In genomic region chr4:8067945-8068894, GRCh38 we compare ENCODE assay signal across 23 cellular contexts.
DNase-seq lines count a peak whose midpoint lies in the region; ATAC-seq and TF ChIP-seq lines count a peak whose summit lies in the region.
"Had no signal": no experiment of that assay in that cellular context is flagged by ENCODE, and none has a peak within 500 bp of the region (broad histone marks: within the 10 kb centered on the region; RNA-seq: fewer than 3 reads in every experiment).

No MANE protein-coding gene starts in this region.

- peaks cover 6 to 11% of the 10 kb centered on the region in 2 donors for H3K27me3 Mint-ChIP-seq in natural killer cell treated with Interleukin-12 subunit alpha and Interleukin-12 subunit beta and Interleukin-15 and Interleukin-18, amount 100 ng/mL, for 72 hours
- H3K27me3 Mint-ChIP-seq in natural killer cell (ENCODE audit: low read depth in 2 of 2) (peaks cover 0 to 14% of the 10 kb centered on the region in 2 donors), T-cell (peaks cover 4 to 8% of the 10 kb centered on the region in 2 donors)
- H3K27me3 Mint-ChIP-seq: CD4-positive, alpha-beta T cell had no signal

- no peak overlapping the region for H3K27ac ChIP-seq in osteoblast (ENCODE audit: low read depth, low read length)
- H3K27ac ChIP-seq: Peyer's patch, SJSA1 had no signal

- TF ChIP-seq CTCF in natural killer cell (IDR thresholded peaks at IDR 0.05) (no peak), osteoblast (IDR thresholded peaks at IDR 0.05; ENCODE audit: extremely low read depth, low read depth, low read length) (no peak)

- no peaks in the 10 kb centered on the region for H3K4me1 Mint-ChIP-seq in natural killer cell treated with Interleukin-12 subunit alpha and Interleukin-12 subunit beta and Interleukin-15 and Interleukin-18, amount 100 ng/mL, for 72 hours (ENCODE audit: low read depth in 2 of 2)
- no peaks in the 10 kb centered on the region for H3K4me1 Mint-ChIP-seq in natural killer cell
- no peaks in the 10 kb centered on the region for H3K4me1 Mint-ChIP-seq in T-cell
- H3K4me1 Mint-ChIP-seq: B cell had no signal

- DNase-seq in natural killer cell treated with Interleukin-12 subunit alpha and Interleukin-12 subunit beta and Interleukin-15 and Interleukin-18, amount 100 ng/mL, for 72 hours (ENCODE audit: low spot score) = peak; percentile 32
- DNase-seq in natural killer cell (no peak), left ventricle myocardium superior (no peak), osteoblast (ENCODE audit: insufficient read length, low spot score, missing footprints) (peak; percentile 64), T-cell (no peak), H4 (ENCODE audit: low spot score) (no peak)
- no peak for DNase-seq in activated T-cell treated with anti-CD3 and anti-CD28 coated beads, Interleukin-2, amount 50 U/mL, for 1 hour
- DNase-seq: CD4-positive, alpha-beta T cell; COR-L47; DMS79 treated with DMSO at 0.1 percent for 48 hours; NCI-H1105; NCI-H146; NCI-H2029; NCI-H226; NCI-H510A treated with DMSO at 0.1 percent for 48 hours; NCI-H774; NK-92 treated with Interleukin-12 subunit alpha and Interleukin-12 subunit beta, amount 100 ng/mL, for 24 hours; Peyer's patch had no signal

- H3K4me1 ChIP-seq in osteoblast (ENCODE audit: insufficient read depth, low read length) = no peaks in the 10 kb centered on the region
- H3K4me1 ChIP-seq: Peyer's patch, SJSA1 had no signal

- H4K20me1 ChIP-seq in osteoblast (ENCODE audit: insufficient read depth, low read length) = no peaks in the 10 kb centered on the region

- H3K4me2 ChIP-seq in osteoblast (ENCODE audit: insufficient read depth, low read length) = no peak overlapping the region
- H3K4me2 ChIP-seq: GM23338 had no signal

- H3K79me2 ChIP-seq in osteoblast (ENCODE audit: insufficient read depth, low read length) = no peaks in the 10 kb centered on the region

- peaks cover 4% of the 10 kb centered on the region for H3K9me3 Mint-ChIP-seq in natural killer cell treated with Interleukin-12 subunit alpha and Interleukin-12 subunit beta and Interleukin-15 and Interleukin-18, amount 100 ng/mL, for 72 hours
- H3K9me3 Mint-ChIP-seq in natural killer cell (peaks cover 4 to 5% of the 10 kb centered on the region in 2 donors), T-cell (peaks cover 9 to 21% (median 19%) of the 10 kb centered on the region in 3 donors)

- peaks cover 41% of the 10 kb centered on the region for H3K27me3 ChIP-seq in osteoblast (ENCODE audit: insufficient read depth, low read length)
- H3K27me3 ChIP-seq: Peyer's patch had no signal

- POLR2A ChIA-PET in T-cell (lab: Charles Lee) = no interaction called here

- no peak overlapping the region for H2AFZ ChIP-seq in osteoblast (ENCODE audit: low read length)
- H2AFZ ChIP-seq: GM23338 had no signal

- peaks cover 8% of the 10 kb centered on the region for H3K36me3 Mint-ChIP-seq in natural killer cell treated with Interleukin-12 subunit alpha and Interleukin-12 subunit beta and Interleukin-15 and Interleukin-18, amount 100 ng/mL, for 72 hours
- peaks cover 6% of the 10 kb centered on the region for H3K36me3 Mint-ChIP-seq in natural killer cell
- H3K36me3 Mint-ChIP-seq in T-cell = peaks cover 20% of the 10 kb centered on the region
- H3K36me3 Mint-ChIP-seq: IgD-negative memory B cell had no signal

- H3K4me3 Mint-ChIP-seq in natural killer cell treated with Interleukin-12 subunit alpha and Interleukin-12 subunit beta and Interleukin-15 and Interleukin-18, amount 100 ng/mL, for 72 hours = no peak overlapping the region
- H3K4me3 Mint-ChIP-seq in natural killer cell = no peak overlapping the region
- no peak overlapping the region for H3K4me3 Mint-ChIP-seq in T-cell
- H3K4me3 Mint-ChIP-seq: B cell; CD4-positive, alpha-beta T cell; GM23338; IgD-negative memory B cell had no signal

- no peak for ATAC-seq in natural killer cell treated with Interleukin-12 subunit alpha and Interleukin-12 subunit beta and Interleukin-15 and Interleukin-18, amount 100 ng/mL, for 72 hours
- ATAC-seq in natural killer cell (no peak), left ventricle myocardium superior (peak; percentile 5), T-cell (replicated peaks in 1 of 4) (no peak), GM18519 (IDR thresholded peaks at IDR 0.05; ENCODE audit: low FRiP score, unreplicated experiment) (no peak)
- ATAC-seq: GM23338 had no signal

- no peak overlapping the region for H3K4me3 ChIP-seq in osteoblast (ENCODE audit: insufficient read depth, low read length)
- H3K4me3 ChIP-seq: GM23338, Peyer's patch, SJSA1 had no signal

- CTCF ChIA-PET in T-cell (lab: Charles Lee) = no interaction called here

- peaks cover 15% of the 10 kb centered on the region for H3K9me3 ChIP-seq in osteoblast (ENCODE audit: low read depth, low read length)

- no peaks in the 10 kb centered on the region for H3K36me3 ChIP-seq in osteoblast (ENCODE audit: insufficient read depth, low read length)
- H3K36me3 ChIP-seq: Peyer's patch, SJSA1 had no signal

- intact Hi-C loops in natural killer cell (cut with micrococcal nuclease) (no loop called here), left ventricle myocardium superior (cut with micrococcal nuclease) (no loop called here)

- no peak overlapping the region for H3K27ac Mint-ChIP-seq in natural killer cell treated with Interleukin-12 subunit alpha and Interleukin-12 subunit beta and Interleukin-15 and Interleukin-18, amount 100 ng/mL, for 72 hours
- H3K27ac Mint-ChIP-seq in natural killer cell (no peak overlapping the region), T-cell (no peak overlapping the region)
- H3K27ac Mint-ChIP-seq: B cell; CD4-positive, alpha-beta T cell; GM23338; IgD-negative memory B cell had no signal

Comparison
In these comparisons a context has a peak if more than half of its experiments do, and no peak if none do; other contexts are left out.
1. DNase-seq: peak in natural killer cell treated with Interleukin-12 subunit alpha and Interleukin-12 subunit beta and Interleukin-15 and Interleukin-18, amount 100 ng/mL, for 72 hours (single experiment) and osteoblast (single experiment); none in natural killer cell (single experiment), left ventricle myocardium superior (single experiment), T-cell (0 of 34), H4 (single experiment) and activated T-cell treated with anti-CD3 and anti-CD28 coated beads, Interleukin-2, amount 50 U/mL, for 1 hour (single experiment).